ENCODE assay signal across 1 cellular context in genomic region chr19:45306040-45306439, GRCh38.
TF ChIP-seq lines count a peak whose summit lies in the region.

No MANE protein-coding gene starts in this region.

TF ChIP-seq in K562, 482 proteins besides CTCF, POLR2A, EP300 and RAD21:
- TF ChIP-seq TBP (optimal IDR thresholded peaks at IDR 0.05; ENCODE audit: low read depth, low read length) (no peak), MTA3 (IDR thresholded peaks at IDR 0.05; ENCODE audit: borderline replicate concordance) (no peak), ZNF311 (CRISPR knock-in tag; IDR thresholded peaks at IDR 0.05) (no peak), CHD4 (IDR thresholded peaks at IDR 0.05; ENCODE audit: insufficient read depth, insufficient replicate concordance, low read depth, low read length, poor library complexity, severe bottlenecking) (no peak), C11orf30 (IDR thresholded peaks at IDR 0.05; ENCODE audit: low read depth) (no peak), PHF8 (IDR thresholded peaks at IDR 0.05; ENCODE audit: borderline replicate concordance, low read length) (no peak), LEF1 (IDR thresholded peaks at IDR 0.05) (no peak), SAFB2 (IDR thresholded peaks at IDR 0.05; ENCODE audit: borderline replicate concordance, low read depth, low read length, severe bottlenecking) (no peak), MAFK (IDR thresholded peaks at IDR 0.05; ENCODE audit: low read length) (no peak), PCBP1 (IDR thresholded peaks at IDR 0.05; ENCODE audit: low read depth, low read length, poor library complexity, severe bottlenecking) (no peak), ZBTB12 (CRISPR knock-in tag; IDR thresholded peaks at IDR 0.05) (no peak), SOX6 (IDR thresholded peaks at IDR 0.05) (no peak), PML (IDR thresholded peaks at IDR 0.05; ENCODE audit: low read length) (no peak), MCM2 (IDR thresholded peaks at IDR 0.05; ENCODE audit: low read depth) (no peak), SMAD3 (CRISPR knock-in tag; conservative IDR thresholded peaks at IDR 0.05) (no peak), ZNF436 (CRISPR knock-in tag; IDR thresholded peaks at IDR 0.05) (no peak), NCOA6 (IDR thresholded peaks at IDR 0.05) (no peak), ATF2 (CRISPR knock-in tag; IDR thresholded peaks at IDR 0.05) (no peak)
